18 cellular contexts compared by ENCODE assay signal in the genomic region with DNA sequence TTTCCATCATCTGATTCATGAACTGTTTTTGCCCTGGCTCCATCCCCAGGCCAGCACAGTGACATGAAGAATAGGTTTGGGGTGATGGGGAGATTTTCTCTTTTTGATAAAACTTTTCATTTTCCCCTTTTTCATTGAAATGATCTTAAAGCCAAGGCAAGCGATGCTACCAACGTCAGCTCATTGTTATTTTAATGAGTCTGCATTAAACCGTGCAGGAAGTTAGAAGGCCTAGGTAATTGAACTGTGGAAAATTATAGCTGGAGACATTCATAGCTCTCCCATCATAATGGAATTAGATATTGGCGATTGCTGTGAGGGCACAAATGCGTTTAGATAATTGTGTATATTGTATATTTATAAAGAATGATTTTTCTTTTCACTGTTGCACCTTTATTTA.
"Had no signal": no experiment of that assay in that cellular context is flagged by ENCODE, and none has a peak within 500 bp of the region (broad histone marks: within the 10 kb centered on the region; RNA-seq: fewer than 3 reads in every experiment).

No MANE protein-coding gene starts in this region.

- H3K4me1 ChIP-seq: gastroesophageal sphincter, sigmoid colon had no signal

- H3K36me3 ChIP-seq: ovary had no signal

- H3K27me3 Mint-ChIP-seq: activated T-helper 17 cell treated with anti-CD3 and anti-CD28 coated beads, Interleukin-2, amount 50 U/mL, for 72 hours; central memory CD8-positive, alpha-beta T cell; effector memory CD8-positive, alpha-beta T cell had no signal

- ATAC-seq: activated T-helper 17 cell treated with anti-CD3 and anti-CD28 coated beads, Interleukin-2, amount 50 U/mL, for 72 hours; effector memory CD8-positive, alpha-beta T cell; gastroesophageal sphincter; left ventricle myocardium superior; WTC11 had no signal

- H3K4me3 Mint-ChIP-seq: activated naive CD4-positive, alpha-beta T cell treated with anti-CD3 and anti-CD28 coated beads for 36 hours; activated T-helper 17 cell treated with anti-CD3 and anti-CD28 coated beads, Interleukin-2, amount 50 U/mL, for 72 hours; central memory CD8-positive, alpha-beta T cell; effector memory CD8-positive, alpha-beta T cell; neural crest cell; WTC11 had no signal

- H3K27ac ChIP-seq: gastroesophageal sphincter, ovary, sigmoid colon, transverse colon had no signal

- H3K27ac Mint-ChIP-seq: activated naive CD4-positive, alpha-beta T cell treated with anti-CD3 and anti-CD28 coated beads for 36 hours; activated T-helper 17 cell treated with anti-CD3 and anti-CD28 coated beads, Interleukin-2, amount 50 U/mL, for 72 hours had no signal

- H3K9me3 Mint-ChIP-seq: activated T-helper 17 cell treated with anti-CD3 and anti-CD28 coated beads, Interleukin-2, amount 50 U/mL, for 72 hours; central memory CD8-positive, alpha-beta T cell had no signal

- H3K27me3 ChIP-seq: gastroesophageal sphincter, ovary, sigmoid colon, transverse colon had no signal

- H3K4me1 Mint-ChIP-seq: activated T-helper 17 cell treated with anti-CD3 and anti-CD28 coated beads, Interleukin-2, amount 50 U/mL, for 72 hours; central memory CD8-positive, alpha-beta T cell had no signal

- H3K4me3 ChIP-seq: gastroesophageal sphincter, ovary, sigmoid colon, transverse colon had no signal

- DNase-seq: activated CD4-positive, alpha-beta T cell treated with anti-CD3 and anti-CD28 coated beads for 48 hours; activated CD8-positive, alpha-beta memory T cell treated with anti-CD3 and anti-CD28 coated beads for 24 hours; activated naive CD4-positive, alpha-beta T cell treated with anti-CD3 and anti-CD28 coated beads for 36 hours; cortex of kidney; effector memory CD8-positive, alpha-beta T cell; left ventricle myocardium superior; mesendoderm; ovary; sigmoid colon; stimulated activated CD4-positive, alpha-beta T cell treated with anti-CD3 and anti-CD28 coated beads, Interleukin-2, amount 100 ng/mL, for 24 hours; stimulated activated naive CD4-positive, alpha-beta T cell; substantia nigra; transverse colon had no signal
